2 cellular contexts compared by ENCODE assay signal in genomic region chr16:85094812-85095211, GRCh38.
TF ChIP-seq lines count a peak whose summit lies in the region.

No MANE protein-coding gene starts in this region.

TF ChIP-seq in SK-N-SH, 30 proteins besides CTCF, POLR2A, EP300 and RAD21 (continued from another document):
- no peak for TF ChIP-seq RXRA (IDR thresholded peaks at IDR 0.05; ENCODE audit: borderline replicate concordance, low read depth)
- TF ChIP-seq POLR2AphosphoS5 (IDR thresholded peaks at IDR 0.05; ENCODE audit: low read depth, low read length): no peak
- no peak for TF ChIP-seq SIN3A (IDR thresholded peaks at IDR 0.05; ENCODE audit: borderline replicate concordance, low read depth, low read length)
- no peak for TF ChIP-seq EZH2phosphoT487 (IDR thresholded peaks at IDR 0.05; ENCODE audit: borderline replicate concordance, low read depth)
- no peak for TF ChIP-seq FOXJ3 (CRISPR knock-in tag; IDR thresholded peaks at IDR 0.05)

TF ChIP-seq in SK-N-SH treated with all-trans-retinoic acid at 6 μM for 48 hours, 23 proteins besides CTCF, POLR2A, EP300 and RAD21 (continued from another document):
- TF ChIP-seq CREB5 (CRISPR knock-in tag; IDR thresholded peaks at IDR 0.05; ENCODE audit: low read depth) (no peak), PPARA (CRISPR knock-in tag; IDR thresholded peaks at IDR 0.05; ENCODE audit: borderline replicate concordance) (no peak), ZFP30 (CRISPR knock-in tag; IDR thresholded peaks at IDR 0.05) (no peak), CSDC2 (CRISPR knock-in tag; IDR thresholded peaks at IDR 0.05) (no peak), TSHZ2 (CRISPR knock-in tag; IDR thresholded peaks at IDR 0.05) (no peak), POU6F1 (CRISPR knock-in tag; IDR thresholded peaks at IDR 0.05; ENCODE audit: borderline replicate concordance, low read depth) (no peak), BACH2 (CRISPR knock-in tag; IDR thresholded peaks at IDR 0.05; ENCODE audit: borderline replicate concordance) (no peak), TCF4 (CRISPR knock-in tag; IDR thresholded peaks at IDR 0.05; ENCODE audit: borderline replicate concordance) (no peak), ZNF565 (CRISPR knock-in tag; conservative IDR thresholded peaks at IDR 0.05; ENCODE audit: low read depth) (no peak), ZC3H10 (CRISPR knock-in tag; IDR thresholded peaks at IDR 0.05) (no peak), GLIS3 (CRISPR knock-in tag; IDR thresholded peaks at IDR 0.05) (no peak), ISL1 (CRISPR knock-in tag; IDR thresholded peaks at IDR 0.05) (no peak), ESRRG (CRISPR knock-in tag; IDR thresholded peaks at IDR 0.05) (no peak), ZNF8 (CRISPR knock-in tag; IDR thresholded peaks at IDR 0.05) (no peak)
